1 cellular context compared by ENCODE assay signal in the genomic region with DNA sequence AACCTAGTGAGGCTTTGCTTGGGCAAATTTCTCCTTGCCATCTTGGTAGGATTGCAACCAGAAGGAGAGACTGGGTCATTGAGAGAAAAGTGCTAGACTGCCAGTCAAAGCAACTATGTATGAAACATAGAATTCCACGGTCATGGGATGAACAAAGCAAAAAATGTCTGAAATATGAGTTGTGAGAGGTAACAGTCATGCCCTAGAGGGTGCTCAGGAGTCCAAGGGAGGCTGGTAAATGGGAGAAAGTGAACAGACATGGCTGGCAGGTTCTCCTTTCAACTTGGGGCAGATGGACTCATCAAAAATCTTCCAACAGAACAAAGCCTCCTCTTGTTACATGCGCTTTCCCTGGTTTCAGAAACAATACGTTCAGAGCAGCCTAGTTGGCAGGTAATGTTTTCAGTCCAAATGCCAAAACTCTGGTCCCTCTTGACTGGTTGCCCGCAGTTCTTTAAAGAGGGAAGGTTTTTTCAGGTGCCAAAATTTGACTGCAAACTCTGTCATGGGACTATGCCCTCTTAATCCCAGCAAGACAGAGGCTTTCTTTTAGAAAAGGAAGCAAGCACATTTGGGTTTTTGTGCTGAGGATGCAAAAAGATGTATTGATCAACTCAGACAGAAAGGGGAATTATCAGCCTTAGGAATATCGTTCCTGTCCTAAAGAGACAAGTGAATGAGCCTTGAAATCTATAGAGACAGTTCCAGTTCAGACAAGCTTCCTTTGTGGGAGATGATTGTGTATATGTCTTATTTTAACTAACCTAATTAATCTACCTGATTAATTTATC.
TF ChIP-seq lines count a peak whose summit lies in the region.

No MANE protein-coding gene starts in this region.

TF ChIP-seq in K562, 482 proteins besides CTCF, POLR2A, EP300 and RAD21 (continued from another document):
- TF ChIP-seq, protein P1, sequence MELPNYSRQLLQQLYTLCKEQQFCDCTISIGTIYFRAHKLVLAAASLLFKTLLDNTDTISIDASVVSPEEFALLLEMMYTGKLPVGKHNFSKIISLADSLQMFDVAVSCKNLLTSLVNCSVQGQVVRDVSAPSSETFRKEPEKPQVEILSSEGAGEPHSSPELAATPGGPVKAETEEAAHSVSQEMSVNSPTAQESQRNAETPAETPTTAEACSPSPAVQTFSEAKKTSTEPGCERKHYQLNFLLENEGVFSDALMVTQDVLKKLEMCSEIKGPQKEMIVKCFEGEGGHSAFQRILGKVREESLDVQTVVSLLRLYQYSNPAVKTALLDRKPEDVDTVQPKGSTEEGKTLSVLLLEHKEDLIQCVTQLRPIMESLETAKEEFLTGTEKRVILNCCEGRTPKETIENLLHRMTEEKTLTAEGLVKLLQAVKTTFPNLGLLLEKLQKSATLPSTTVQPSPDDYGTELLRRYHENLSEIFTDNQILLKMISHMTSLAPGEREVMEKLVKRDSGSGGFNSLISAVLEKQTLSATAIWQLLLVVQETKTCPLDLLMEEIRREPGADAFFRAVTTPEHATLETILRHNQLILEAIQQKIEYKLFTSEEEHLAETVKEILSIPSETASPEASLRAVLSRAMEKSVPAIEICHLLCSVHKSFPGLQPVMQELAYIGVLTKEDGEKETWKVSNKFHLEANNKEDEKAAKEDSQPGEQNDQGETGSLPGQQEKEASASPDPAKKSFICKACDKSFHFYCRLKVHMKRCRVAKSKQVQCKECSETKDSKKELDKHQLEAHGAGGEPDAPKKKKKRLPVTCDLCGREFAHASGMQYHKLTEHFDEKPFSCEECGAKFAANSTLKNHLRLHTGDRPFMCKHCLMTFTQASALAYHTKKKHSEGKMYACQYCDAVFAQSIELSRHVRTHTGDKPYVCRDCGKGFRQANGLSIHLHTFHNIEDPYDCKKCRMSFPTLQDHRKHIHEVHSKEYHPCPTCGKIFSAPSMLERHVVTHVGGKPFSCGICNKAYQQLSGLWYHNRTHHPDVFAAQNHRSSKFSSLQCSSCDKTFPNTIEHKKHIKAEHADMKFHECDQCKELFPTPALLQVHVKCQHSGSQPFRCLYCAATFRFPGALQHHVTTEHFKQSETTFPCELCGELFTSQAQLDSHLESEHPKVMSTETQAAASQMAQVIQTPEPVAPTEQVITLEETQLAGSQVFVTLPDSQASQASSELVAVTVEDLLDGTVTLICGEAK (IDR thresholded peaks at IDR 0.05) = no peak
- TF ChIP-seq, protein P1 (CRISPR knock-in tag; IDR thresholded peaks at IDR 0.05) = no peak
- TF ChIP-seq MAFF (IDR thresholded peaks at IDR 0.05; ENCODE audit: low read length) = peak; percentile 41; the same call in 1 of the 2 replicates
- no peak for TF ChIP-seq FOXA3 (CRISPR knock-in tag; conservative IDR thresholded peaks at IDR 0.05 in 1 of 2, IDR thresholded peaks at IDR 0.05 in 1 of 2)
- TF ChIP-seq, protein P2, sequence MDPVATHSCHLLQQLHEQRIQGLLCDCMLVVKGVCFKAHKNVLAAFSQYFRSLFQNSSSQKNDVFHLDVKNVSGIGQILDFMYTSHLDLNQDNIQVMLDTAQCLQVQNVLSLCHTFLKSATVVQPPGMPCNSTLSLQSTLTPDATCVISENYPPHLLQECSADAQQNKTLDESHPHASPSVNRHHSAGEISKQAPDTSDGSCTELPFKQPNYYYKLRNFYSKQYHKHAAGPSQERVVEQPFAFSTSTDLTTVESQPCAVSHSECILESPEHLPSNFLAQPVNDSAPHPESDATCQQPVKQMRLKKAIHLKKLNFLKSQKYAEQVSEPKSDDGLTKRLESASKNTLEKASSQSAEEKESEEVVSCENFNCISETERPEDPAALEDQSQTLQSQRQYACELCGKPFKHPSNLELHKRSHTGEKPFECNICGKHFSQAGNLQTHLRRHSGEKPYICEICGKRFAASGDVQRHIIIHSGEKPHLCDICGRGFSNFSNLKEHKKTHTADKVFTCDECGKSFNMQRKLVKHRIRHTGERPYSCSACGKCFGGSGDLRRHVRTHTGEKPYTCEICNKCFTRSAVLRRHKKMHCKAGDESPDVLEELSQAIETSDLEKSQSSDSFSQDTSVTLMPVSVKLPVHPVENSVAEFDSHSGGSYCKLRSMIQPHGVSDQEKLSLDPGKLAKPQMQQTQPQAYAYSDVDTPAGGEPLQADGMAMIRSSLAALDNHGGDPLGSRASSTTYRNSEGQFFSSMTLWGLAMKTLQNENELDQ (CRISPR knock-in tag; IDR thresholded peaks at IDR 0.05; ENCODE audit: borderline replicate concordance) = no peak
- TF ChIP-seq ZNF316 (IDR thresholded peaks at IDR 0.05) = peak; percentile 62
- no peak for TF ChIP-seq CBX2 (IDR thresholded peaks at IDR 0.05; ENCODE audit: insufficient read depth, low read length, poor library complexity, severe bottlenecking)
- no peak for TF ChIP-seq ZNF696 (CRISPR knock-in tag; conservative IDR thresholded peaks at IDR 0.05)
- peak; percentile 46; the same call in 1 of the 2 replicates for TF ChIP-seq MAFG (tag; conservative IDR thresholded peaks at IDR 0.05)
- no peak for TF ChIP-seq ETV6 (IDR thresholded peaks at IDR 0.05; ENCODE audit: borderline replicate concordance in 1 of 2, low read depth in 2 of 2, low read length in 1 of 2)
- TF ChIP-seq ETV6 (CRISPR knock-in tag; IDR thresholded peaks at IDR 0.05; ENCODE audit: borderline replicate concordance) = no peak
- TF ChIP-seq ETS2 (tag; IDR thresholded peaks at IDR 0.05; ENCODE audit: borderline replicate concordance, poor library complexity, severe bottlenecking) = no peak
- TF ChIP-seq NELFE (IDR thresholded peaks at IDR 0.05; ENCODE audit: insufficient read depth, insufficient read length) = no peak
- TF ChIP-seq BCLAF1 (IDR thresholded peaks at IDR 0.05; ENCODE audit: borderline replicate concordance in 1 of 2, control insufficient read depth in 1 of 2, low read depth in 2 of 2, low read length in 1 of 2) = no peak
- TF ChIP-seq WHSC1 (IDR thresholded peaks at IDR 0.05; ENCODE audit: low read length) = no peak
- TF ChIP-seq, protein P3, sequence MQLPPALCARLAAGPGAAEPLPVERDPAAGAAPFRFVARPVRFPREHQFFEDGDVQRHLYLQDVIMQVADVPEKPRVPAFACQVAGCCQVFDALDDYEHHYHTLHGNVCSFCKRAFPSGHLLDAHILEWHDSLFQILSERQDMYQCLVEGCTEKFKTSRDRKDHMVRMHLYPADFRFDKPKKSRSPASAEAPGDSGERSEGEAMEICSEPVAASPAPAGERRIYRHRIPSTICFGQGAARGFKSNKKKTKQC (CRISPR knock-in tag; IDR thresholded peaks at IDR 0.05) = no peak
- no peak for TF ChIP-seq ELF2 (CRISPR knock-in tag; IDR thresholded peaks at IDR 0.05)
- TF ChIP-seq ZC3H11A (IDR thresholded peaks at IDR 0.05; ENCODE audit: low read depth, low read length) = no peak
